In the genomic region with DNA sequence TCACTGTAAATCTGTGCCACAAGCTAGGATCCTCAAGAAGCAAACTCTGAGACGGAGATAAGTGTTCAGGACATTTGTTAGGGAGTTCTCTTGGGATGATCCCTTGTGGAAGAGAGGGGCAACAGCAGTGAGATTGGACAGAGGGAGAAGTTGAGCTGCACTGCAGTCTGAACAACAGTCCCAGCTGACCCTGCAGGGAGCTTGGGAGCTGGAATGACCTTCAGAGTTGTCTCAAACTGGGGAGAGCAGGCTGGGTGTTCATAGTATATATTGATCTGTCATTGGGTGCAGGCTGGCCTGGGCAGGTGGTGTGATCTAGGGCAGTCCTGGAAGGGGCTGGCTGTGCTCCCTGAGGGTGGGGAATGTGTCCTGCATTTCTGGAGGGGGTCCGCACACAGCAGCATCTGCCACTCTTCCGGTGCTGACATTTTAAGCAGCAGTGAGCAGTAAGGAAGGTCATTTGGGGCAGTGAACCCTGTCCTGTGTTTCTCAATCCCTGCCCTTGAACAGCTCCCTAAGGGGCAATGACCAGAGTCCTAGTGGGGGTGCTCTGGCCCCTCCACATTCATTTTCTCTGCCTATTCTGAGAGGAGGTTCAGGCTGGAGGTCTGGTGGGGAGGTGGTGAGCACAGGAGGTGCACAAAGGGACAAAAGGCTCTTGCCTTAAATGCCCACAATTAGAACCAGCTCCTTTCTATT, we compare ENCODE assay signal across 16 cellular contexts.
A peak's percentile ranks its signal among the peaks of the same experiment; 100 is the strongest.
DNase-seq lines count a peak whose midpoint lies in the region; ATAC-seq and TF ChIP-seq lines count a peak whose summit lies in the region.
"Had no signal": no experiment of that assay in that cellular context is flagged by ENCODE, and none has a peak within 500 bp of the region (broad histone marks: within the 10 kb centered on the region; RNA-seq: fewer than 3 reads in every experiment).

No MANE protein-coding gene starts in this region.

- no peak overlapping the region for H2AFZ ChIP-seq in H9 (ENCODE audit: low read length)

- CTCF ChIA-PET in A673 (lab: Charles Lee): interaction anchor here (0.5 to 2.1 kb wide), 7 partner anchors 43 to 1125 kb away, joined by 3 to 11 read pairs (median 5); a partner anchor contains a TSS

- no peaks in the 10 kb centered on the region for H4K20me1 ChIP-seq in H9 (ENCODE audit: control insufficient read depth, insufficient read depth, insufficient read length)

- peaks cover 0 to 2% (median 0%) of the 10 kb centered on the region in 3 experiments; a peak in 1 of 7 replicates for H3K36me3 Mint-ChIP-seq in H9 (ENCODE audit: insufficient read depth in 1 of 3, low read depth in 3 of 3)
- no peaks in the 10 kb centered on the region for H3K36me3 Mint-ChIP-seq in mesothelial cell of epicardium

- H3K27ac Mint-ChIP-seq in H9 (peak overlapping the region in 2 of 3 experiments; percentile 49 to 61; a peak in 2 of 7 replicates), mesothelial cell of epicardium (peak overlapping the region; percentile 96)

- no peak overlapping the region for H3K9ac ChIP-seq in H9 (ENCODE audit: extremely low read depth, insufficient read length, low read length)

- H2BK15ac ChIP-seq in H9 (ENCODE audit: low read depth, low read length): no peak overlapping the region

- peaks cover 6% of the 10 kb centered on the region; the same call in 1 of the 2 replicates for H3K4me1 ChIP-seq in H9 (ENCODE audit: insufficient read depth, low read length)
- H3K4me1 ChIP-seq in A673 (ENCODE audit: insufficient read depth, low read length, poor library complexity, severe bottlenecking): no peaks in the 10 kb centered on the region

- H3K18ac ChIP-seq in H9 (ENCODE audit: insufficient read length, low read depth, low read length): no peak overlapping the region

- WGBS in H9 (ENCODE audit: extremely low coverage, insufficient read length, low lambda C conversion rate): no CpG with 5 or more reads among the region's 3 CpGs

- TF ChIP-seq CTCF in H9 (conservative IDR thresholded peaks at IDR 0.05) (0 out of 3 replicates have a peak, but pooled peaks have one; percentile 12), epithelial cell of proximal tubule (conservative IDR thresholded peaks at IDR 0.05; ENCODE audit: low read depth, low read length) (peak; percentile 8), mesothelial cell of epicardium (IDR thresholded peaks at IDR 0.05; ENCODE audit: unreplicated experiment) (no peak), A673 (conservative IDR thresholded peaks at IDR 0.05; ENCODE audit: low read depth, low read length) (no peak)

- no peak overlapping the region for H4K91ac ChIP-seq in H9 (ENCODE audit: insufficient read length, low read depth, low read length)

- intact Hi-C loops in A673 (cut with micrococcal nuclease; ENCODE audit: unreplicated experiment): no loop called here

- H3K4me3 ChIP-seq in epithelial cell of proximal tubule (ENCODE audit: low read depth, low read length) (no peak overlapping the region), A673 (ENCODE audit: low read depth, low read length, poor library complexity, severe bottlenecking) (no peak overlapping the region)

- H2BK5ac ChIP-seq in H9 (ENCODE audit: insufficient read length, low read length): no peak overlapping the region

- H4K8ac ChIP-seq in H9 (replicated peaks; ENCODE audit: insufficient read length, low read depth, low read length): no peak overlapping the region

- H3K9me3 Mint-ChIP-seq in H9 (no peaks in the 10 kb centered on the region), mesothelial cell of epicardium (no peaks in the 10 kb centered on the region)

- POLR2A ChIA-PET in A673 (lab: Charles Lee; ENCODE audit: low non-redundant PET): interaction anchor here (0.6 kb wide), 1 partner anchor 8 kb away, joined by 4 read pairs; no protein-coding TSS in a partner anchor

- H3K9me3 ChIP-seq in H9 (ENCODE audit: control insufficient read depth, low read depth, low read length) (no peaks in the 10 kb centered on the region), A673 (ENCODE audit: low read depth, low read length, poor library complexity, severe bottlenecking) (no peaks in the 10 kb centered on the region)

- H3K4me1 Mint-ChIP-seq in H9 (peaks cover 42 to 50% of the 10 kb centered on the region in 2 experiments), mesothelial cell of epicardium (peaks cover 50% of the 10 kb centered on the region)

- no peak overlapping the region; a peak in 2 of 5 replicates for H3K4me3 Mint-ChIP-seq in H9
- no peak overlapping the region for H3K4me3 Mint-ChIP-seq in mesothelial cell of epicardium

- no peak overlapping the region for H3T11ph ChIP-seq in H9 (ENCODE audit: low read length)

- no peaks in the 10 kb centered on the region for H3K79me2 ChIP-seq in H9 (ENCODE audit: insufficient read depth, low read length)

- no peaks in the 10 kb centered on the region for H3K27me3 ChIP-seq in H9 (ENCODE audit: insufficient read depth, low read length)
- peaks cover 65% of the 10 kb centered on the region for H3K27me3 ChIP-seq in A673 (replicated peaks; ENCODE audit: insufficient read depth, low read depth, low read length, poor library complexity)

- H3K79me1 ChIP-seq in H9 (ENCODE audit: insufficient read depth, low read depth, low read length, poor library complexity, severe bottlenecking): no peaks in the 10 kb centered on the region

- H2BK120ac ChIP-seq in H9 (ENCODE audit: low read depth, low read length, poor library complexity, severe bottlenecking): no peak overlapping the region

- no peak overlapping the region for H3K4me2 ChIP-seq in H9 (ENCODE audit: insufficient read depth, insufficient read length, low read length)

- no peak overlapping the region for H2AK5ac ChIP-seq in H9 (ENCODE audit: insufficient read length, low read length)

- no peak for ATAC-seq in HG02798 (IDR thresholded peaks at IDR 0.05; ENCODE audit: poor library complexity, unreplicated experiment)
- ATAC-seq: Right ventricle myocardium inferior had no signal

- H3K14ac ChIP-seq in H9 (ENCODE audit: insufficient read depth, low read length): no peak overlapping the region

- H3K36me3 ChIP-seq in A673 (ENCODE audit: insufficient read depth, low read length, poor library complexity, severe bottlenecking): no peaks in the 10 kb centered on the region

- H3K23ac ChIP-seq in H9 (ENCODE audit: insufficient read length, low read depth, low read length): no peak overlapping the region

- no peak overlapping the region for H3K4ac ChIP-seq in H9 (ENCODE audit: low read depth, low read length)

- DNase-seq in H9 (no peak), epithelial cell of proximal tubule (ENCODE audit: low read depth) (no peak), mesothelial cell of epicardium (ENCODE audit: low spot score in 2 of 2, unreplicated experiment in 2 of 2) (no peak), NCI-H146 treated with DMSO at 0.1 percent for 48 hours (lab: John Stamatoyannopoulos, UW; ENCODE audit: unreplicated experiment) (no peak), inferior parietal cortex (ENCODE audit: extremely low spot score) (no peak), A673 (ENCODE audit: low spot score) (no peak)
- DNase-seq: ACHN, DMS79, KG1, NCI-H187, NCI-H2107, NCI-H510A treated with DMSO at 0.1 percent for 48 hours, NCI-H774 had no signal

- H3K27ac ChIP-seq in H9 (ENCODE audit: insufficient read length, low read depth, low read length) (no peak overlapping the region), A673 (ENCODE audit: low read depth, low read length, poor library complexity, severe bottlenecking) (no peak overlapping the region)
- H3K27ac ChIP-seq: C4-2B had no signal

- no peak overlapping the region for H4K5ac ChIP-seq in H9 (ENCODE audit: insufficient read length, low read depth, low read length)

- BruUV-seq in A673 (replicated peaks; lab: Mats Ljungman, UMichigan): no TSS peak

- no peak overlapping the region for H3K56ac ChIP-seq in H9 (ENCODE audit: insufficient read length, low read depth, low read length)

- H3K27me3 Mint-ChIP-seq in H9 (ENCODE audit: low read depth) (0 out of 2 replicates have a peak, but pooled peaks cover under 1% of the 10 kb centered on the region), mesothelial cell of epicardium (ENCODE audit: low read depth) (no peaks in the 10 kb centered on the region)

- H3K23me2 ChIP-seq in H9 (ENCODE audit: insufficient read length, low read depth, low read length, poor library complexity, severe bottlenecking): no peaks in the 10 kb centered on the region

- H2BK12ac ChIP-seq in H9 (ENCODE audit: insufficient read length, low read depth, low read length): no peak overlapping the region

- H2BK20ac ChIP-seq in H9 (ENCODE audit: low read depth, low read length, poor library complexity, severe bottlenecking): no peak overlapping the region

Comparison
In these comparisons a context has a peak if more than half of its experiments do, and no peak if none do; other contexts are left out.
1. CTCF ChIP-seq: peak in H9 (single experiment) and epithelial cell of proximal tubule (single experiment); none in mesothelial cell of epicardium (single experiment) and A673 (single experiment).